Comparison of ENCODE assay signal across 7 cellular contexts in genomic region chr2:127416486-127417001, GRCh38. TPM values are rescaled to one million over a fixed set of nuclear protein-coding genes. Genes with fewer than 3 reads are reported as not detected.
DNase-seq lines count a peak whose midpoint lies in the region; ATAC-seq and TF ChIP-seq lines count a peak whose summit lies in the region.

No MANE protein-coding gene starts in this region.

- TF ChIP-seq CTCF in prostate gland (IDR thresholded peaks at IDR 0.05) (no peak), GM10248 (IDR thresholded peaks at IDR 0.05; ENCODE audit: control extremely low read depth, extremely low read depth, low read depth, missing control alignments) (no peak)

- H3K27ac ChIP-seq in effector memory CD4-positive, alpha-beta T cell (ENCODE audit: insufficient read depth, low read length, poor library complexity, severe bottlenecking): no peak overlapping the region
- no peak overlapping the region for H3K27ac ChIP-seq in prostate gland

- no peaks in the 10 kb centered on the region for H3K9me3 ChIP-seq in effector memory CD4-positive, alpha-beta T cell (ENCODE audit: control insufficient read depth, low read length)
- H3K9me3 ChIP-seq in prostate gland: no peaks in the 10 kb centered on the region

- H3K27me3 ChIP-seq in effector memory CD4-positive, alpha-beta T cell (replicated peaks; ENCODE audit: control insufficient read depth, insufficient read depth, low read length, poor library complexity, severe bottlenecking): no peaks in the 10 kb centered on the region
- H3K27me3 ChIP-seq in prostate gland (replicated peaks; ENCODE audit: insufficient read depth): no peaks in the 10 kb centered on the region

- peak overlapping the region; percentile 77 for H3K4me3 ChIP-seq in effector memory CD4-positive, alpha-beta T cell (ENCODE audit: insufficient read depth, low read depth, low read length, poor library complexity, severe bottlenecking)
- peak overlapping the region; percentile 30 to 38 for H3K4me3 ChIP-seq in prostate gland

- H3K4me1 ChIP-seq in effector memory CD4-positive, alpha-beta T cell (ENCODE audit: control insufficient read depth, insufficient read depth, low read length, poor library complexity, severe bottlenecking): peaks cover 12% of the 10 kb centered on the region
- H3K4me1 ChIP-seq in prostate gland (replicated peaks): peaks cover 2% of the 10 kb centered on the region

- POLR2A ChIA-PET in GM10248 (lab: Yijun Ruan, JAX): interaction anchor here (0.5 kb wide), 1 partner anchor 477 kb away, joined by 3 read pairs; no protein-coding TSS in a partner anchor

- peak; percentile 1 for ATAC-seq in GM19467 (IDR thresholded peaks at IDR 0.05; ENCODE audit: unreplicated experiment)

- TF ChIP-seq POLR2A in prostate gland (IDR thresholded peaks at IDR 0.05): no peak

- 23% methylated on average over 6 of the region's 6 CpGs for WGBS in prostate gland

- DNase-seq in Kasumi-1 (lab: John Stamatoyannopoulos, UW): peak; percentile 45 to 71
- DNase-seq in effector memory CD4-positive, alpha-beta T cell: no peak
- DNase-seq in prostate gland (ENCODE audit: low spot score): no peak
- DNase-seq in GM10248 (ENCODE audit: extremely low spot score): no peak
- DNase-seq in SHP77 (lab: John Stamatoyannopoulos, UW): no peak
- no peak for DNase-seq in iPS-NIHi7 (ENCODE audit: extremely low spot score)

- intact Hi-C loops in prostate gland (cut with DNase I): no loop called here

- H3K36me3 ChIP-seq in effector memory CD4-positive, alpha-beta T cell (ENCODE audit: control insufficient read depth, insufficient read depth, low read length): no peaks in the 10 kb centered on the region
- no peaks in the 10 kb centered on the region for H3K36me3 ChIP-seq in prostate gland

- CTCF ChIA-PET in GM10248 (lab: Yijun Ruan, JAX): interaction anchor here (0.9 to 3.3 kb wide), 16 partner anchors 15 to 96 kb away, joined by 3 to 12 read pairs (median 3); no protein-coding TSS in a partner anchor

RNA-seq across cellular contexts. Expression of gene PROC, which starts 1.7 kb away (rescaled TPM):
- total RNA-seq in prostate gland: not detected

RNA-seq across cellular contexts. Expression of gene MAP3K2, which starts 28.8 kb away (rescaled TPM):
- total RNA-seq in prostate gland: 10 to 100 TPM; 61.6 to 63.8 TPM

Comparison
In these comparisons a context has a peak if more than half of its experiments do, and no peak if none do; other contexts are left out.
1. DNase-seq: peak in Kasumi-1 (2 of 2); none in effector memory CD4-positive, alpha-beta T cell (0 of 3), prostate gland (single experiment), GM10248 (single experiment), SHP77 (0 of 2) and iPS-NIHi7 (single experiment).